Comparison of ENCODE assay signal across 1 cellular context in the genomic region with DNA sequence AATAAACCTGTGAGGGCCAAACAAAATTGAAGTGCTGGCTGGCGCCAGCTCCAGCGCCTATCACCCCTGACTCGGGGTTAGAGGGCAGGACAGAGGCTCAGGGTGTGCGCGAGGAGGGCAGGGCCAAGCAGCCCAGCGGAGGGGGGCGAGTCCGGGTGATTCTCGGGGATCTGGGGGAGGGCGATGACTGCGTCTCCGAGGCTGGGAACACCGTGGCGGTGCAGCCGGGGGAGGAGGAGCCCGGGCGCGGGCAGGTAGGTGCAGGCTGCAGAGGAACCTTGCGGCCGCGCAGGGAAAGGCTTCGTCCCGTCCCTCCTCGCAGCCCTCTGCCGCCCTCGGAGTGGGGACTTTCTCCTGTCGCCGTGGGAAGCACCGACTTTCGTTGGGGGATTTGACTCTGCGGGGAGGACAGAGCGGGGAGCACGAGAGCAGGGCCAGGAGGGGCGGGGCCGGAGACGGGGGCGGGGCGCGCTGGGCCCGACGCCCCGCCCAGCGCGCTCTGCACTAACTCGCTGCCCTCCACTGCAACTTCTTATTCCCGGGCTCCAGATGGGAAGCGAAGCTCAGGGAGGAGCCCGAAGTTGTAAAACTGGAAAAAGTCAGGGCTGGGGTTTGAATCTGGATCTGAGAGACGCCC.
TF ChIP-seq lines count a peak whose summit lies in the region.

No MANE protein-coding gene starts in this region.

TF ChIP-seq in endothelial cell of umbilical vein, 7 proteins besides CTCF, POLR2A, EP300 and RAD21:
- TF ChIP-seq JUN (IDR thresholded peaks at IDR 0.05; ENCODE audit: borderline replicate concordance, insufficient read depth, insufficient read length, low read depth) (no peak), MYC (IDR thresholded peaks at IDR 0.05; ENCODE audit: low read depth, low read length) (no peak), POLR2AphosphoS5 (IDR thresholded peaks at IDR 0.05; ENCODE audit: insufficient read depth, low read depth, low read length) (no peak), GATA2 (IDR thresholded peaks at IDR 0.05; ENCODE audit: insufficient read depth, insufficient read length, low read depth, low read length) (no peak), FOS (IDR thresholded peaks at IDR 0.05; ENCODE audit: borderline replicate concordance, insufficient read depth, low read length) (no peak), EZH2 (IDR thresholded peaks at IDR 0.05; ENCODE audit: borderline replicate concordance, low read depth, low read length, severe bottlenecking) (no peak)
- TF ChIP-seq, protein P1, sequence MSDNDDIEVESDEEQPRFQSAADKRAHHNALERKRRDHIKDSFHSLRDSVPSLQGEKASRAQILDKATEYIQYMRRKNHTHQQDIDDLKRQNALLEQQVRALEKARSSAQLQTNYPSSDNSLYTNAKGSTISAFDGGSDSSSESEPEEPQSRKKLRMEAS (IDR thresholded peaks at IDR 0.05; ENCODE audit: insufficient read depth, insufficient read length) = no peak
